22 cellular contexts compared by ENCODE assay signal in the genomic region with DNA sequence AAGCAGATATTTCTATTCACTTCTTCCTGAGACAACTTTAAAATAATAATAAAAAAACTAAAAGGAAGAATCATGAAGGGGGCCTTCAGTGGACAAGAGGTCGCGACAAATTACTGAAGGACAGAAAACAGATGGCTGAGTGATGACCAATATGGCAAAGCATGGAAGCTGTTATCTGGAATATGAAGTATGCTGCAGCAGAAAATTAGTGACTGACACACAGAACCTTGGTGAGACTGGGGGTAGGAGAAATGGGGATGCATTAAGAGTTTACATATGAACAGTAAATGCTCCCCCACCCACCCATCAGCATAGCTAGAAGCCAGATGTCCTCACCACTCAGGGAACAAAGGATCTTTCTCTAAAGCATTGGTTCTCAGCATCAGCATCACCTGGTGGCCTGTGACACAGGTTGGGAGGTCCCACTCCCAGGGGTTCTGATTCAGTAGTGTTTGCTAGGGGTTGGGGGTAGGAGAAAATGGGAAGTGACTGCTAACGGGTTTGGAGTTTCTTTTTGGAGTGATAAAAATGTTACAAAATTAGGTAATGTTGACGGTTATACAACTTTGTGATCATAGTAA. TPM values are rescaled to one million over a fixed set of nuclear protein-coding genes. Genes with fewer than 3 reads are reported as not detected.
DNase-seq lines count a peak whose midpoint lies in the region; ATAC-seq and TF ChIP-seq lines count a peak whose summit lies in the region.
"Had no signal": no experiment of that assay in that cellular context is flagged by ENCODE, and none has a peak within 500 bp of the region (broad histone marks: within the 10 kb centered on the region; RNA-seq: fewer than 3 reads in every experiment).

No MANE protein-coding gene starts in this region.

- no peak overlapping the region for H3K4me3 ChIP-seq in right atrium auricular region
- no peak overlapping the region for H3K4me3 ChIP-seq in endodermal cell (ENCODE audit: low read length)
- H3K4me3 ChIP-seq: SJSA1 had no signal

- TF ChIP-seq CTCF in right atrium auricular region (IDR thresholded peaks at IDR 0.05) (no peak), endodermal cell (conservative IDR thresholded peaks at IDR 0.05) (no peak), natural killer cell (IDR thresholded peaks at IDR 0.05) (no peak)

- H3K27me3 Mint-ChIP-seq in endodermal cell (ENCODE audit: insufficient read depth), result no peaks in the 10 kb centered on the region
- no peaks in the 10 kb centered on the region for H3K27me3 Mint-ChIP-seq in activated naive CD8-positive, alpha-beta T cell treated with anti-CD3 and anti-CD28 coated beads, Interleukin-2, amount 50 U/mL, for 24 hours
- no peaks in the 10 kb centered on the region for H3K27me3 Mint-ChIP-seq in natural killer cell (ENCODE audit: low read depth in 2 of 2)

- H3K9me3 ChIP-seq in right atrium auricular region, result peaks cover 0 to 9% of the 10 kb centered on the region in 2 donors
- H3K9me3 ChIP-seq in endodermal cell (ENCODE audit: control insufficient read depth, low read length), result peaks cover 18% of the 10 kb centered on the region
- H3K9me3 ChIP-seq: SJSA1 had no signal

- no peak overlapping the region for H3K4me3 Mint-ChIP-seq in endodermal cell
- no peak overlapping the region for H3K4me3 Mint-ChIP-seq in activated naive CD8-positive, alpha-beta T cell treated with anti-CD3 and anti-CD28 coated beads, Interleukin-2, amount 50 U/mL, for 24 hours
- H3K4me3 Mint-ChIP-seq in natural killer cell, result no peak overlapping the region

- no peaks in the 10 kb centered on the region for H3K4me1 ChIP-seq in right atrium auricular region
- no peaks in the 10 kb centered on the region for H3K4me1 ChIP-seq in endodermal cell (ENCODE audit: control insufficient read depth, insufficient read depth, low read length)
- H3K4me1 ChIP-seq: SJSA1 had no signal

- H3K27ac ChIP-seq in right atrium auricular region (no peak overlapping the region), endodermal cell (ENCODE audit: low read depth, low read length) (no peak overlapping the region)
- H3K27ac ChIP-seq: C4-2B, KMS-11, SJSA1 had no signal

- H3K36me3 ChIP-seq in right atrium auricular region, result no peaks in the 10 kb centered on the region
- H3K36me3 ChIP-seq in endodermal cell (ENCODE audit: control insufficient read depth, insufficient read depth, low read length), result peaks cover 46% of the 10 kb centered on the region
- H3K36me3 ChIP-seq: SJSA1 had no signal

- peaks cover 21% of the 10 kb centered on the region for H3K9me3 Mint-ChIP-seq in endodermal cell
- peaks cover 7% of the 10 kb centered on the region for H3K9me3 Mint-ChIP-seq in activated naive CD8-positive, alpha-beta T cell treated with anti-CD3 and anti-CD28 coated beads, Interleukin-2, amount 50 U/mL, for 24 hours
- peaks cover 0 to 8% of the 10 kb centered on the region in 2 donors for H3K9me3 Mint-ChIP-seq in natural killer cell

- ATAC-seq in left ventricle myocardium superior (peak; percentile 32), natural killer cell (no peak)
- no peak for ATAC-seq in activated naive CD8-positive, alpha-beta T cell treated with anti-CD3 and anti-CD28 coated beads, Interleukin-2, amount 50 U/mL, for 24 hours
- ATAC-seq: Right ventricle myocardium inferior had no signal

- H3K4me1 Mint-ChIP-seq in endodermal cell, result no peaks in the 10 kb centered on the region
- no peaks in the 10 kb centered on the region for H3K4me1 Mint-ChIP-seq in activated naive CD8-positive, alpha-beta T cell treated with anti-CD3 and anti-CD28 coated beads, Interleukin-2, amount 50 U/mL, for 24 hours
- no peaks in the 10 kb centered on the region for H3K4me1 Mint-ChIP-seq in natural killer cell

- no peak for DNase-seq in left ventricle myocardium superior
- DNase-seq in right atrium auricular region (ENCODE audit: low spot score), result no peak
- DNase-seq in NCI-H69 (lab: John Stamatoyannopoulos, UW), result peak; percentile 79
- no peak for DNase-seq in endodermal cell
- no peak for DNase-seq in NCI-H1694 (lab: John Stamatoyannopoulos, UW)
- DNase-seq in activated naive CD8-positive, alpha-beta T cell treated with anti-CD3 and anti-CD28 coated beads, Interleukin-2, amount 50 U/mL, for 24 hours, result no peak
- no peak for DNase-seq in natural killer cell
- DNase-seq in NCI-H2029 treated with DMSO at 0.1 percent for 48 hours (lab: John Stamatoyannopoulos, UW), result no peak
- DNase-seq: AML-193, DMS53, GF-D8, HCEC 1CT, NCI-H1092 treated with DMSO at 0.1 percent for 48 hours, NCI-H1694 treated with DMSO at 0.1 percent for 48 hours, NCI-H2107, NCI-H2227 treated with DMSO at 0.1 percent for 48 hours, NCI-H510A, SW 1271 had no signal

- WGBS in endodermal cell (ENCODE audit: insufficient coverage in 1 of 2, insufficient read length in 1 of 2), 2 experiments, result 65 to 71% methylated on average over 4 of the region's 4 CpGs

- H3K27me3 ChIP-seq in right atrium auricular region (no peaks in the 10 kb centered on the region), endodermal cell (ENCODE audit: control insufficient read depth, insufficient read depth, low read length, poor library complexity, severe bottlenecking) (no peaks in the 10 kb centered on the region)
- H3K27me3 ChIP-seq: SJSA1 had no signal

- H3K36me3 Mint-ChIP-seq in endodermal cell (ENCODE audit: low read depth) (peaks cover 49% of the 10 kb centered on the region), natural killer cell (peaks cover 4% of the 10 kb centered on the region)
- H3K36me3 Mint-ChIP-seq in activated naive CD8-positive, alpha-beta T cell treated with anti-CD3 and anti-CD28 coated beads, Interleukin-2, amount 50 U/mL, for 24 hours (ENCODE audit: low read depth), result peaks cover 28% of the 10 kb centered on the region

- intact Hi-C loops in left ventricle myocardium superior (cut with micrococcal nuclease), result no loop called here
- intact Hi-C loops in natural killer cell (cut with micrococcal nuclease), result no loop called here

- no peak overlapping the region for H3K9ac ChIP-seq in endodermal cell (ENCODE audit: extremely low read depth, low read length, poor library complexity, severe bottlenecking)
- H3K9ac ChIP-seq: KMS-11 had no signal

- H3K27ac Mint-ChIP-seq in endodermal cell (peak overlapping the region; percentile 44), natural killer cell (no peak overlapping the region)
- no peak overlapping the region for H3K27ac Mint-ChIP-seq in activated naive CD8-positive, alpha-beta T cell treated with anti-CD3 and anti-CD28 coated beads, Interleukin-2, amount 50 U/mL, for 24 hours

RNA-seq across cellular contexts. Expression of a gene that starts 59.7 kb away (rescaled TPM):
- total RNA-seq in left ventricle myocardium superior (16.2 TPM), right atrium auricular region (10 to 100 TPM in 1 of 2 donors, 1 to 10 TPM in 1; 7.7 to 14.8 TPM), endodermal cell (10 to 100 TPM; 45.8 to 53.7 TPM), natural killer cell (1 to 10 TPM; 6.5 to 9.6 (median 8.8) TPM)
- 47.8 TPM for polyA plus RNA-seq in endodermal cell (2013, experiment 1 of 2)
- 48.5 TPM for polyA plus RNA-seq in endodermal cell (2013, experiment 2 of 2)
